Comparison of ENCODE assay signal across 1 cellular context in genomic region chr17:81983011-81983638, GRCh38.
TF ChIP-seq lines count a peak whose summit lies in the region.

No MANE protein-coding gene starts in this region.

TF ChIP-seq in HepG2, 621 proteins besides CTCF, POLR2A, EP300 and RAD21:
- TF ChIP-seq, protein P1, sequence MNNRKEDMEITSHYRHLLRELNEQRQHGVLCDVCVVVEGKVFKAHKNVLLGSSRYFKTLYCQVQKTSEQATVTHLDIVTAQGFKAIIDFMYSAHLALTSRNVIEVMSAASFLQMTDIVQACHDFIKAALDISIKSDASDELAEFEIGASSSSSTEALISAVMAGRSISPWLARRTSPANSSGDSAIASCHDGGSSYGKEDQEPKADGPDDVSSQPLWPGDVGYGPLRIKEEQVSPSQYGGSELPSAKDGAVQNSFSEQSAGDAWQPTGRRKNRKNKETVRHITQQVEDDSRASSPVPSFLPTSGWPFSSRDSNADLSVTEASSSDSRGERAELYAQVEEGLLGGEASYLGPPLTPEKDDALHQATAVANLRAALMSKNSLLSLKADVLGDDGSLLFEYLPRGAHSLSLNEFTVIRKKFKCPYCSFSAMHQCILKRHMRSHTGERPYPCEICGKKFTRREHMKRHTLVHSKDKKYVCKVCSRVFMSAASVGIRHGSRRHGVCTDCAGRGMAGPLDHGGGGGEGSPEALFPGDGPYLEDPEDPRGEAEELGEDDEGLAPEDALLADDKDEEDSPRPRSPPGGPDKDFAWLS (CRISPR knock-in tag; IDR thresholded peaks at IDR 0.05; ENCODE audit: borderline replicate concordance) = no peak
- TF ChIP-seq ZNF790 (CRISPR knock-in tag; IDR thresholded peaks at IDR 0.05; ENCODE audit: borderline replicate concordance) (no peak), AGO2 (optimal IDR thresholded peaks at IDR 0.05; ENCODE audit: low read depth, low read length) (peak; percentile 56), KLF9 (CRISPR knock-in tag; IDR thresholded peaks at IDR 0.05; ENCODE audit: low read depth) (no peak), KDM5A (IDR thresholded peaks at IDR 0.05; ENCODE audit: borderline replicate concordance, low read length) (no peak), REST (IDR thresholded peaks at IDR 0.05; ENCODE audit: borderline replicate concordance in 1 of 2, low read depth in 1 of 2, low read length in 2 of 2) (no peak), MIER2 (CRISPR knock-in tag; IDR thresholded peaks at IDR 0.05) (no peak), ZBTB38 (CRISPR knock-in tag; IDR thresholded peaks at IDR 0.05) (no peak), HNRNPL (IDR thresholded peaks at IDR 0.05; ENCODE audit: low read depth, low read length) (0 out of 2 replicates have a peak, but pooled peaks have one; percentile 54), RBFOX2 (IDR thresholded peaks at IDR 0.05; ENCODE audit: low read depth, low read length) (peak; percentile 64), CCDC6 (CRISPR knock-in tag; IDR thresholded peaks at IDR 0.05) (no peak), MNT (IDR thresholded peaks at IDR 0.05) (no peak), TBX3 (IDR thresholded peaks at IDR 0.05; ENCODE audit: borderline replicate concordance) (no peak), TEAD3 (CRISPR knock-in tag; optimal IDR thresholded peaks at IDR 0.05; ENCODE audit: borderline replicate concordance) (no peak), ZXDC (CRISPR knock-in tag; IDR thresholded peaks at IDR 0.05) (no peak), POGZ (CRISPR knock-in tag; IDR thresholded peaks at IDR 0.05) (no peak), ZNF577 (CRISPR knock-in tag; IDR thresholded peaks at IDR 0.05; ENCODE audit: borderline replicate concordance, low read depth) (no peak), TAF1 (CRISPR knock-in tag; IDR thresholded peaks at IDR 0.05) (no peak)
- TF ChIP-seq, protein P2, sequence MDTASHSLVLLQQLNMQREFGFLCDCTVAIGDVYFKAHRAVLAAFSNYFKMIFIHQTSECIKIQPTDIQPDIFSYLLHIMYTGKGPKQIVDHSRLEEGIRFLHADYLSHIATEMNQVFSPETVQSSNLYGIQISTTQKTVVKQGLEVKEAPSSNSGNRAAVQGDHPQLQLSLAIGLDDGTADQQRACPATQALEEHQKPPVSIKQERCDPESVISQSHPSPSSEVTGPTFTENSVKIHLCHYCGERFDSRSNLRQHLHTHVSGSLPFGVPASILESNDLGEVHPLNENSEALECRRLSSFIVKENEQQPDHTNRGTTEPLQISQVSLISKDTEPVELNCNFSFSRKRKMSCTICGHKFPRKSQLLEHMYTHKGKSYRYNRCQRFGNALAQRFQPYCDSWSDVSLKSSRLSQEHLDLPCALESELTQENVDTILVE (CRISPR knock-in tag; IDR thresholded peaks at IDR 0.05) = no peak
- TF ChIP-seq, protein P3, sequence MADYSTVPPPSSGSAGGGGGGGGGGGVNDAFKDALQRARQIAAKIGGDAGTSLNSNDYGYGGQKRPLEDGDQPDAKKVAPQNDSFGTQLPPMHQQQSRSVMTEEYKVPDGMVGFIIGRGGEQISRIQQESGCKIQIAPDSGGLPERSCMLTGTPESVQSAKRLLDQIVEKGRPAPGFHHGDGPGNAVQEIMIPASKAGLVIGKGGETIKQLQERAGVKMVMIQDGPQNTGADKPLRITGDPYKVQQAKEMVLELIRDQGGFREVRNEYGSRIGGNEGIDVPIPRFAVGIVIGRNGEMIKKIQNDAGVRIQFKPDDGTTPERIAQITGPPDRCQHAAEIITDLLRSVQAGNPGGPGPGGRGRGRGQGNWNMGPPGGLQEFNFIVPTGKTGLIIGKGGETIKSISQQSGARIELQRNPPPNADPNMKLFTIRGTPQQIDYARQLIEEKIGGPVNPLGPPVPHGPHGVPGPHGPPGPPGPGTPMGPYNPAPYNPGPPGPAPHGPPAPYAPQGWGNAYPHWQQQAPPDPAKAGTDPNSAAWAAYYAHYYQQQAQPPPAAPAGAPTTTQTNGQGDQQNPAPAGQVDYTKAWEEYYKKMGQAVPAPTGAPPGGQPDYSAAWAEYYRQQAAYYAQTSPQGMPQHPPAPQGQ (CRISPR knock-in tag; IDR thresholded peaks at IDR 0.05; ENCODE audit: borderline replicate concordance) = no peak
